ENCODE assay signal across 1 cellular context in the genomic region with DNA sequence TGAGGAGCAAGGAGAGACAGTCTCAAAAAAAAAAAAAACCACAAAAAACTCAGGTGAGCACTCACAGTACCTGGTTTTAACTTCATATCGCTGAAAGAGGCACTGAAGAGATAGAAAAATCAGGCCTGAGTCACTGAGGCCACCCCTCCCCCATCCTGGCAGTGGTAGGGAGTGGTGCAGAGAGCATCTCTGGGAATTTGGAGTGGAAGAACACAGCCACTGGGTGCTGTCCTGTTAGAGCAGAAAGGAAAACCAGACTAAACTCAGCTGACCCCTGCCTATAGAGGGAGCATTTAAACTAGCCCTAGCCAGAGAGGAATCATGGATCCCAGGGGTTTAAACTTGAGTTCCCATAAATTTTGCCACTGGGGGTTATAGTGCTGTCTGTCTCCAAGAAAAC.
TF ChIP-seq lines count a peak whose summit lies in the region.

No MANE protein-coding gene starts in this region.

TF ChIP-seq in WTC11, 78 proteins besides CTCF, POLR2A, EP300 and RAD21 (continued from another document):
- TF ChIP-seq, protein P1, sequence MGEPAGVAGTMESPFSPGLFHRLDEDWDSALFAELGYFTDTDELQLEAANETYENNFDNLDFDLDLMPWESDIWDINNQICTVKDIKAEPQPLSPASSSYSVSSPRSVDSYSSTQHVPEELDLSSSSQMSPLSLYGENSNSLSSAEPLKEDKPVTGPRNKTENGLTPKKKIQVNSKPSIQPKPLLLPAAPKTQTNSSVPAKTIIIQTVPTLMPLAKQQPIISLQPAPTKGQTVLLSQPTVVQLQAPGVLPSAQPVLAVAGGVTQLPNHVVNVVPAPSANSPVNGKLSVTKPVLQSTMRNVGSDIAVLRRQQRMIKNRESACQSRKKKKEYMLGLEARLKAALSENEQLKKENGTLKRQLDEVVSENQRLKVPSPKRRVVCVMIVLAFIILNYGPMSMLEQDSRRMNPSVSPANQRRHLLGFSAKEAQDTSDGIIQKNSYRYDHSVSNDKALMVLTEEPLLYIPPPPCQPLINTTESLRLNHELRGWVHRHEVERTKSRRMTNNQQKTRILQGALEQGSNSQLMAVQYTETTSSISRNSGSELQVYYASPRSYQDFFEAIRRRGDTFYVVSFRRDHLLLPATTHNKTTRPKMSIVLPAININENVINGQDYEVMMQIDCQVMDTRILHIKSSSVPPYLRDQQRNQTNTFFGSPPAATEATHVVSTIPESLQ (CRISPR knock-in tag; IDR thresholded peaks at IDR 0.05) = no peak
- no peak for TF ChIP-seq ZNF263 (CRISPR knock-in tag; IDR thresholded peaks at IDR 0.05; ENCODE audit: low read depth)
- TF ChIP-seq, protein P2, sequence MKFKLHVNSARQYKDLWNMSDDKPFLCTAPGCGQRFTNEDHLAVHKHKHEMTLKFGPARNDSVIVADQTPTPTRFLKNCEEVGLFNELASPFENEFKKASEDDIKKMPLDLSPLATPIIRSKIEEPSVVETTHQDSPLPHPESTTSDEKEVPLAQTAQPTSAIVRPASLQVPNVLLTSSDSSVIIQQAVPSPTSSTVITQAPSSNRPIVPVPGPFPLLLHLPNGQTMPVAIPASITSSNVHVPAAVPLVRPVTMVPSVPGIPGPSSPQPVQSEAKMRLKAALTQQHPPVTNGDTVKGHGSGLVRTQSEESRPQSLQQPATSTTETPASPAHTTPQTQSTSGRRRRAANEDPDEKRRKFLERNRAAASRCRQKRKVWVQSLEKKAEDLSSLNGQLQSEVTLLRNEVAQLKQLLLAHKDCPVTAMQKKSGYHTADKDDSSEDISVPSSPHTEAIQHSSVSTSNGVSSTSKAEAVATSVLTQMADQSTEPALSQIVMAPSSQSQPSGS (CRISPR knock-in tag; IDR thresholded peaks at IDR 0.05; ENCODE audit: borderline replicate concordance, low read depth) = no peak
- TF ChIP-seq ZNF121 (CRISPR knock-in tag; IDR thresholded peaks at IDR 0.05) = no peak
- no peak for TF ChIP-seq ZNF232 (CRISPR knock-in tag; IDR thresholded peaks at IDR 0.05)
- TF ChIP-seq, protein P3, sequence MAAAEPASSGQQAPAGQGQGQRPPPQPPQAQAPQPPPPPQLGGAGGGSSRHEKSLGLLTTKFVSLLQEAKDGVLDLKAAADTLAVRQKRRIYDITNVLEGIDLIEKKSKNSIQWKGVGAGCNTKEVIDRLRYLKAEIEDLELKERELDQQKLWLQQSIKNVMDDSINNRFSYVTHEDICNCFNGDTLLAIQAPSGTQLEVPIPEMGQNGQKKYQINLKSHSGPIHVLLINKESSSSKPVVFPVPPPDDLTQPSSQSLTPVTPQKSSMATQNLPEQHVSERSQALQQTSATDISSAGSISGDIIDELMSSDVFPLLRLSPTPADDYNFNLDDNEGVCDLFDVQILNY (CRISPR knock-in tag; IDR thresholded peaks at IDR 0.05) = no peak
- TF ChIP-seq, protein P4, sequence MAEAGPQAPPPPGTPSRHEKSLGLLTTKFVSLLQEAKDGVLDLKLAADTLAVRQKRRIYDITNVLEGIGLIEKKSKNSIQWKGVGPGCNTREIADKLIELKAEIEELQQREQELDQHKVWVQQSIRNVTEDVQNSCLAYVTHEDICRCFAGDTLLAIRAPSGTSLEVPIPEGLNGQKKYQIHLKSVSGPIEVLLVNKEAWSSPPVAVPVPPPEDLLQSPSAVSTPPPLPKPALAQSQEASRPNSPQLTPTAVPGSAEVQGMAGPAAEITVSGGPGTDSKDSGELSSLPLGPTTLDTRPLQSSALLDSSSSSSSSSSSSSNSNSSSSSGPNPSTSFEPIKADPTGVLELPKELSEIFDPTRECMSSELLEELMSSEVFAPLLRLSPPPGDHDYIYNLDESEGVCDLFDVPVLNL (CRISPR knock-in tag; IDR thresholded peaks at IDR 0.05; ENCODE audit: borderline replicate concordance, low read depth) = no peak
- TF ChIP-seq GABPB1 (CRISPR knock-in tag; IDR thresholded peaks at IDR 0.05) = no peak
- no peak for TF ChIP-seq NR1H2 (CRISPR knock-in tag; IDR thresholded peaks at IDR 0.05)
- TF ChIP-seq RORB (CRISPR knock-in tag; IDR thresholded peaks at IDR 0.05) = no peak
- TF ChIP-seq, protein P5, sequence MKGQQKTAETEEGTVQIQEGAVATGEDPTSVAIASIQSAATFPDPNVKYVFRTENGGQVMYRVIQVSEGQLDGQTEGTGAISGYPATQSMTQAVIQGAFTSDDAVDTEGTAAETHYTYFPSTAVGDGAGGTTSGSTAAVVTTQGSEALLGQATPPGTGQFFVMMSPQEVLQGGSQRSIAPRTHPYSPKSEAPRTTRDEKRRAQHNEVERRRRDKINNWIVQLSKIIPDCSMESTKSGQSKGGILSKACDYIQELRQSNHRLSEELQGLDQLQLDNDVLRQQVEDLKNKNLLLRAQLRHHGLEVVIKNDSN (CRISPR knock-in tag; IDR thresholded peaks at IDR 0.05) = no peak
- TF ChIP-seq, protein P6, sequence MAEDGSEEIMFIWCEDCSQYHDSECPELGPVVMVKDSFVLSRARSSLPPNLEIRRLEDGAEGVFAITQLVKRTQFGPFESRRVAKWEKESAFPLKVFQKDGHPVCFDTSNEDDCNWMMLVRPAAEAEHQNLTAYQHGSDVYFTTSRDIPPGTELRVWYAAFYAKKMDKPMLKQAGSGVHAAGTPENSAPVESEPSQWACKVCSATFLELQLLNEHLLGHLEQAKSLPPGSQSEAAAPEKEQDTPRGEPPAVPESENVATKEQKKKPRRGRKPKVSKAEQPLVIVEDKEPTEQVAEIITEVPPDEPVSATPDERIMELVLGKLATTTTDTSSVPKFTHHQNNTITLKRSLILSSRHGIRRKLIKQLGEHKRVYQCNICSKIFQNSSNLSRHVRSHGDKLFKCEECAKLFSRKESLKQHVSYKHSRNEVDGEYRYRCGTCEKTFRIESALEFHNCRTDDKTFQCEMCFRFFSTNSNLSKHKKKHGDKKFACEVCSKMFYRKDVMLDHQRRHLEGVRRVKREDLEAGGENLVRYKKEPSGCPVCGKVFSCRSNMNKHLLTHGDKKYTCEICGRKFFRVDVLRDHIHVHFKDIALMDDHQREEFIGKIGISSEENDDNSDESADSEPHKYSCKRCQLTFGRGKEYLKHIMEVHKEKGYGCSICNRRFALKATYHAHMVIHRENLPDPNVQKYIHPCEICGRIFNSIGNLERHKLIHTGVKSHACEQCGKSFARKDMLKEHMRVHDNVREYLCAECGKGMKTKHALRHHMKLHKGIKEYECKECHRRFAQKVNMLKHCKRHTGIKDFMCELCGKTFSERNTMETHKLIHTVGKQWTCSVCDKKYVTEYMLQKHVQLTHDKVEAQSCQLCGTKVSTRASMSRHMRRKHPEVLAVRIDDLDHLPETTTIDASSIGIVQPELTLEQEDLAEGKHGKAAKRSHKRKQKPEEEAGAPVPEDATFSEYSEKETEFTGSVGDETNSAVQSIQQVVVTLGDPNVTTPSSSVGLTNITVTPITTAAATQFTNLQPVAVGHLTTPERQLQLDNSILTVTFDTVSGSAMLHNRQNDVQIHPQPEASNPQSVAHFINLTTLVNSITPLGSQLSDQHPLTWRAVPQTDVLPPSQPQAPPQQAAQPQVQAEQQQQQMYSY (CRISPR knock-in tag; IDR thresholded peaks at IDR 0.05) = no peak
